8 cellular contexts compared by ENCODE assay signal in genomic region chr14:45133683-45134050, GRCh38. TPM values are rescaled to one million over a fixed set of nuclear protein-coding genes. Genes with fewer than 3 reads are reported as not detected.
DNase-seq lines count a peak whose midpoint lies in the region; ATAC-seq and TF ChIP-seq lines count a peak whose summit lies in the region.

No MANE protein-coding gene starts in this region.

- no peak for TF ChIP-seq POLR2A in body of pancreas (IDR thresholded peaks at IDR 0.05)
- TF ChIP-seq POLR2A in thyroid gland (IDR thresholded peaks at IDR 0.05) = no peak

- no peak for ATAC-seq in activated CD4-positive, alpha-beta T cell treated with anti-CD3 and anti-CD28 coated beads for 36 hours
- peak; percentile 2 for ATAC-seq in body of pancreas
- ATAC-seq in GM21737 (IDR thresholded peaks at IDR 0.05; ENCODE audit: unreplicated experiment) = no peak

- H3K9ac ChIP-seq in liver (ENCODE audit: low read depth in 1 of 2, low read length in 2 of 2) = peak overlapping the region; percentile 95 to 98

- H3K36me3 ChIP-seq in body of pancreas (replicated peaks in 1 of 2; ENCODE audit: insufficient read depth in 1 of 2, low read depth in 2 of 2) (no peaks in the 10 kb centered on the region), liver (ENCODE audit: control insufficient read depth in 4 of 4, insufficient read depth in 3 of 4, low read depth in 1 of 4, low read length in 3 of 4) (peaks cover 0 to 6% (median 0%) of the 10 kb centered on the region in 4 donors), thyroid gland (no peaks in the 10 kb centered on the region)

- H3K4me1 ChIP-seq in body of pancreas = peaks cover 24% of the 10 kb centered on the region
- peaks cover 3 to 29% (median 17%) of the 10 kb centered on the region in 4 donors for H3K4me1 ChIP-seq in liver (ENCODE audit: control insufficient read depth in 4 of 4, insufficient read depth in 4 of 4, low read length in 3 of 4)
- peaks cover 9 to 14% of the 10 kb centered on the region in 2 donors for H3K4me1 ChIP-seq in thyroid gland

- 1% methylated on average over 9 of the region's 9 CpGs for WGBS in body of pancreas, 2 donors
- WGBS in liver = under 1% methylated on average over 9 of the region's 9 CpGs
- WGBS in thyroid gland, 2 donors = 1 to 3% methylated on average over 9 of the region's 9 CpGs

- peak overlapping the region; percentile 93 for H3K4me3 Mint-ChIP-seq in activated CD4-positive, alpha-beta T cell treated with anti-CD3 and anti-CD28 coated beads for 36 hours

- intact Hi-C loops in activated CD4-positive, alpha-beta T cell treated with anti-CD3 and anti-CD28 coated beads for 36 hours (cut with DNase I, micrococcal nuclease) = loop anchor here (1.0 kb wide), 6 partner anchors 19 to 236 kb away; partner anchors contain the start of genes MIS18BP1 (in 2 of the 2), PRPF39 (in 2 of the 2) and TOGARAM1 (in 2 of the 2)
- intact Hi-C loops in body of pancreas (cut with DNase I) = no loop called here
- intact Hi-C loops in thyroid gland (cut with DNase I) = loop anchor here (5.0 to 10.0 kb wide), 3 partner anchors 49 to 171 kb away; partner anchors contain the start of genes KLHL28, MIS18BP1, PRPF39 and TOGARAM1

- H3K9me3 ChIP-seq in body of pancreas (no peaks in the 10 kb centered on the region), liver (ENCODE audit: control insufficient read depth in 4 of 4, low read length in 3 of 4) (no peaks in the 10 kb centered on the region), thyroid gland (no peaks in the 10 kb centered on the region)

- TF ChIP-seq CTCF in body of pancreas (IDR thresholded peaks at IDR 0.05) (no peak), liver (IDR thresholded peaks at IDR 0.05; ENCODE audit: low read depth, low read length, missing input control) (no peak), thyroid gland (IDR thresholded peaks at IDR 0.05) (no peak)

- peaks cover 8% of the 10 kb centered on the region for H3K36me3 Mint-ChIP-seq in activated CD4-positive, alpha-beta T cell treated with anti-CD3 and anti-CD28 coated beads for 36 hours (ENCODE audit: low read depth)

- no peak for TF ChIP-seq RAD21 in liver (IDR thresholded peaks at IDR 0.05)

- peak overlapping the region; percentile 64 to 92 (median 79) for H3K27ac ChIP-seq in body of pancreas
- peak overlapping the region; percentile 81 to 83 for H3K27ac ChIP-seq in liver (ENCODE audit: low read depth in 1 of 2, low read length in 2 of 2)
- H3K27ac ChIP-seq in thyroid gland = peak overlapping the region; percentile 65 to 75 (median 67)

- peaks cover 30% of the 10 kb centered on the region for H3K4me1 Mint-ChIP-seq in activated CD4-positive, alpha-beta T cell treated with anti-CD3 and anti-CD28 coated beads for 36 hours

- no peaks in the 10 kb centered on the region for H3K27me3 ChIP-seq in body of pancreas
- H3K27me3 ChIP-seq in liver (ENCODE audit: control insufficient read depth in 4 of 4, insufficient read depth in 4 of 4, low read length in 3 of 4) = no peaks in the 10 kb centered on the region
- no peaks in the 10 kb centered on the region for H3K27me3 ChIP-seq in thyroid gland

- DNase-seq in activated CD4-positive, alpha-beta T cell treated with anti-CD3 and anti-CD28 coated beads for 36 hours = no peak
- no peak for DNase-seq in activated CD4-positive, alpha-beta T cell treated with anti-CD3 and anti-CD28 coated beads for 1 hour
- DNase-seq in body of pancreas (no peak), thyroid gland (no peak), NCI-H1930 (lab: John Stamatoyannopoulos, UW) (no peak), AML-193 (lab: John Stamatoyannopoulos, UW) (no peak)

- POLR2A ChIA-PET in activated CD4-positive, alpha-beta T cell treated with anti-CD3 and anti-CD28 coated beads for 36 hours (lab: Charles Lee) = interaction anchor here (0.7 to 0.9 kb wide), 2 partner anchors 19 to 38 kb away, joined by 3 to 7 read pairs; no protein-coding TSS in a partner anchor

- peak overlapping the region; percentile 52 to 79 for H3K4me3 ChIP-seq in body of pancreas
- peak overlapping the region; percentile 60 to 97 (median 82) for H3K4me3 ChIP-seq in liver (ENCODE audit: low read depth in 1 of 3, low read length in 3 of 3)
- peak overlapping the region; percentile 6 to 78 (median 61) for H3K4me3 ChIP-seq in thyroid gland (replicated peaks in 1 of 3)

- peak overlapping the region; percentile 89 for H3K27ac Mint-ChIP-seq in activated CD4-positive, alpha-beta T cell treated with anti-CD3 and anti-CD28 coated beads for 36 hours

- CTCF ChIA-PET in activated CD4-positive, alpha-beta T cell treated with anti-CD3 and anti-CD28 coated beads for 36 hours (lab: Charles Lee) = interaction anchor here (0.8 to 1.1 kb wide), 2 partner anchors 19 to 172 kb away, joined by 3 read pairs; partner anchors contain the start of genes KLHL28 and TOGARAM1

- H3K9me3 Mint-ChIP-seq in activated CD4-positive, alpha-beta T cell treated with anti-CD3 and anti-CD28 coated beads for 36 hours (ENCODE audit: low read depth) = no peaks in the 10 kb centered on the region

- no peaks in the 10 kb centered on the region for H3K27me3 Mint-ChIP-seq in activated CD4-positive, alpha-beta T cell treated with anti-CD3 and anti-CD28 coated beads for 36 hours

TF ChIP-seq in liver, 16 proteins besides CTCF, POLR2A, EP300 and RAD21:
- no peak for TF ChIP-seq YY1 (IDR thresholded peaks at IDR 0.05)

RNA-seq across cellular contexts. Expression of gene FKBP3, which starts 0.6 kb away (rescaled TPM):
- total RNA-seq in activated CD4-positive, alpha-beta T cell treated with anti-CD3 and anti-CD28 coated beads for 36 hours = 10 to 100 TPM; 70.5 to 73.9 TPM
- total RNA-seq in body of pancreas = 10 to 100 TPM; 22.1 to 23.1 TPM
- total RNA-seq in liver = 10 to 100 TPM; 11.9 to 18.1 TPM
- 10 to 100 TPM; 33.3 to 66.4 TPM for polyA plus RNA-seq in liver
- 10 to 100 TPM; 12.3 to 45.1 (median 40.9) TPM for total RNA-seq in thyroid gland

RNA-seq across cellular contexts. Expression of gene FANCM, which starts 2.1 kb away (rescaled TPM):
- 10 to 100 TPM; 11.5 to 14.6 TPM for total RNA-seq in activated CD4-positive, alpha-beta T cell treated with anti-CD3 and anti-CD28 coated beads for 36 hours
- total RNA-seq in body of pancreas (1 to 10 TPM; 3.4 to 4.3 TPM), liver (1 to 10 TPM; 3.7 to 7.4 TPM), thyroid gland (10 to 100 TPM in 1 of 4 donors, 1 to 10 TPM in 3; 4.2 to 15.7 (median 7.6) TPM)
- 1 to 10 TPM in 1 of 2 donors, under 1 TPM in 1; 0.38 to 2.5 TPM for polyA plus RNA-seq in liver

RNA-seq across cellular contexts. Expression of gene PRPF39, which starts 49.8 kb away (rescaled TPM):
- 10 to 100 TPM; 45.2 to 47.5 TPM for total RNA-seq in activated CD4-positive, alpha-beta T cell treated with anti-CD3 and anti-CD28 coated beads for 36 hours
- total RNA-seq in body of pancreas = 10 to 100 TPM; 21.4 to 28.8 TPM
- 10 to 100 TPM; 15.1 to 25.1 TPM for total RNA-seq in liver
- polyA plus RNA-seq in liver = 10 to 100 TPM in 1 of 2 donors, 1 to 10 TPM in 1; 3.1 to 15.0 TPM
- total RNA-seq in thyroid gland = 10 to 100 TPM; 33.2 to 47.0 (median 37.6) TPM
